1 cellular context compared by ENCODE assay signal in the genomic region with DNA sequence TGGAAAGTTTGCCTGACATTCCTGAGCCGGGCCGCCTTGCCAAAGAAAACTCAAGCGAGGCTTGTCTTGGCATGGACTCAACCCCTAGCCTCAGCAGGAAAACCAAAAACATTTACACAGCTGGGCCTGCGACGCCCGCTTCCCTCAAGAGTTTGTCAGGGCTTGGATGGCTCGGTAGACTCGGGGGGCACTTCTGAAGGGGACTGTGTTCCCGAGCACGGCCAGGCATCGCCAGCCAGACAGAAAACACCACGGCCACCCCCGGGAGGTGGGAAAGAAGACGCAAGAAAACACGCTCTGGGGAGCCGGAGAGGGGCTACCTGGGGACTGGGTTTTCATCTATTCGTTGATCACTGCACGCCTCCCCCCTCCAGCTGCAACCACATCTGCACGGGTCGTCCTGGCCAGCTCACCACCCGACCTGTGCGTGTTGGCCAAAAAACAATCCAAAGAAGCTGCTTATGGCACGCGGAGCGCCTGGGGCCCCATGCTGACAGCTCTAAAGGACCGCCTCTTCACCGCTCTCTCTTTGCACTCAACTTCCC.
TF ChIP-seq lines count a peak whose summit lies in the region.

No MANE protein-coding gene starts in this region.

TF ChIP-seq in SK-N-SH, 30 proteins besides CTCF, POLR2A, EP300 and RAD21 (continued from another document):
- TF ChIP-seq, protein P1, sequence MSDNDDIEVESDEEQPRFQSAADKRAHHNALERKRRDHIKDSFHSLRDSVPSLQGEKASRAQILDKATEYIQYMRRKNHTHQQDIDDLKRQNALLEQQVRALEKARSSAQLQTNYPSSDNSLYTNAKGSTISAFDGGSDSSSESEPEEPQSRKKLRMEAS (IDR thresholded peaks at IDR 0.05; ENCODE audit: low read depth), result peak; percentile 55; the same call in 1 of the 2 replicates
- TF ChIP-seq SMC3 (IDR thresholded peaks at IDR 0.05; ENCODE audit: low read depth, low read length) (no peak), FOXM1 (IDR thresholded peaks at IDR 0.05; ENCODE audit: low read depth) (no peak), JUND (IDR thresholded peaks at IDR 0.05) (peak; percentile 20; the same call in 1 of the 2 replicates), TEAD4 (IDR thresholded peaks at IDR 0.05; ENCODE audit: borderline replicate concordance, insufficient read depth) (peak; percentile 84), YY1 (IDR thresholded peaks at IDR 0.05; ENCODE audit: low read depth) (no peak), FOXJ3 (CRISPR knock-in tag; IDR thresholded peaks at IDR 0.05) (no peak), TCF12 (IDR thresholded peaks at IDR 0.05) (peak; percentile 93), MEF2A (IDR thresholded peaks at IDR 0.05; ENCODE audit: borderline replicate concordance, low read depth) (no peak), GATA2 (CRISPR knock-in tag; IDR thresholded peaks at IDR 0.05) (no peak), FOSL2 (IDR thresholded peaks at IDR 0.05; ENCODE audit: borderline replicate concordance, low read depth) (peak; percentile 38; the same call in 1 of the 2 replicates), SIN3A (IDR thresholded peaks at IDR 0.05; ENCODE audit: borderline replicate concordance, low read depth, low read length) (0 out of 2 replicates have a peak, but pooled peaks have one; percentile 10), RFX5 (IDR thresholded peaks at IDR 0.05; ENCODE audit: low read length) (no peak), NRF1 (IDR thresholded peaks at IDR 0.05; ENCODE audit: low read depth, low read length) (no peak), TAF1 (IDR thresholded peaks at IDR 0.05; ENCODE audit: borderline replicate concordance, low read depth, low read length) (no peak), EZH2phosphoT487 (IDR thresholded peaks at IDR 0.05; ENCODE audit: borderline replicate concordance, low read depth) (no peak), CHD2 (IDR thresholded peaks at IDR 0.05; ENCODE audit: low read length, partially characterized antibody) (no peak), ELF1 (IDR thresholded peaks at IDR 0.05) (no peak)
- TF ChIP-seq, protein P2, sequence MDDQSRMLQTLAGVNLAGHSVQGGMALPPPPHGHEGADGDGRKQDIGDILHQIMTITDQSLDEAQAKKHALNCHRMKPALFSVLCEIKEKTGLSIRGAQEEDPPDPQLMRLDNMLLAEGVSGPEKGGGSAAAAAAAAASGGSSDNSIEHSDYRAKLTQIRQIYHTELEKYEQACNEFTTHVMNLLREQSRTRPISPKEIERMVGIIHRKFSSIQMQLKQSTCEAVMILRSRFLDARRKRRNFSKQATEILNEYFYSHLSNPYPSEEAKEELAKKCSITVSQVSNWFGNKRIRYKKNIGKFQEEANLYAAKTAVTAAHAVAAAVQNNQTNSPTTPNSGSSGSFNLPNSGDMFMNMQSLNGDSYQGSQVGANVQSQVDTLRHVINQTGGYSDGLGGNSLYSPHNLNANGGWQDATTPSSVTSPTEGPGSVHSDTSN (IDR thresholded peaks at IDR 0.05), result peak; percentile 58
- TF ChIP-seq, protein P3, sequence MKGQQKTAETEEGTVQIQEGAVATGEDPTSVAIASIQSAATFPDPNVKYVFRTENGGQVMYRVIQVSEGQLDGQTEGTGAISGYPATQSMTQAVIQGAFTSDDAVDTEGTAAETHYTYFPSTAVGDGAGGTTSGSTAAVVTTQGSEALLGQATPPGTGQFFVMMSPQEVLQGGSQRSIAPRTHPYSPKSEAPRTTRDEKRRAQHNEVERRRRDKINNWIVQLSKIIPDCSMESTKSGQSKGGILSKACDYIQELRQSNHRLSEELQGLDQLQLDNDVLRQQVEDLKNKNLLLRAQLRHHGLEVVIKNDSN (IDR thresholded peaks at IDR 0.05; ENCODE audit: borderline replicate concordance, low read depth), result no peak
